ENCODE assay signal across 17 cellular contexts in the genomic region with DNA sequence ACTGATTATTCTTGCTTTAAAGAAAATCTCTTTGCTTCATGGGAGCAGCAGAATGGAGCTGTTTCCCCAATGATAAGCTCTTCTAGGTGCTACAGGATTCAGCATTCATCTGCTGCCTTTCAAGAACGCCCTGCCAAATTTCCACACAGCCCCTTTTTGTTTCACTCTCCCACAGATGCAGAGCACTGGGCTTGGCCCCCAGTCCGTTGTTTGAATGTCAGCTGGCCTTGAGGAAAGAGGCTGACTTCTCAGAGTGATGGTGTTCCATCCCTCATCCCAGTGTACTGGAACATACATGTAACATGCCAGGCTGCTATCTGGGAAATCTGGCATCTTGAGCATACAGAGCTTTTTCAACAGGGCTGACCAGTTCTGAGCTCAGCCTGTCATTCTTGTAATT. TPM values are rescaled to one million over a fixed set of nuclear protein-coding genes. Genes with fewer than 3 reads are reported as not detected.
DNase-seq lines count a peak whose midpoint lies in the region; ATAC-seq and TF ChIP-seq lines count a peak whose summit lies in the region.
"Had no signal": no experiment of that assay in that cellular context is flagged by ENCODE, and none has a peak within 500 bp of the region (broad histone marks: within the 10 kb centered on the region; RNA-seq: fewer than 3 reads in every experiment).

No MANE protein-coding gene starts in this region.

- DNase-seq in AG04449 (ENCODE audit: low read depth, low spot score) (no peak), T-helper 17 cell (no peak), foreskin fibroblast (no peak), nucleus accumbens (lab: John Stamatoyannopoulos, UW) (peak in 54 of 56 donors; percentile 6 to 86 (median 68)), NCI-H2081 treated with DMSO at 0.1 percent for 48 hours (lab: John Stamatoyannopoulos, UW) (no peak), NCI-H2029 treated with DMSO at 0.1 percent for 48 hours (lab: John Stamatoyannopoulos, UW) (no peak)
- no peak for DNase-seq in stimulated activated naive CD4-positive, alpha-beta T cell treated with Interleukin-2 at 50 U/mL for 16 hours (lab: John Stamatoyannopoulos, UW)
- DNase-seq: activated B cell treated with CpG ODN at 0.5 μM for 24 hours; activated CD8-positive, alpha-beta memory T cell treated with anti-CD3 and anti-CD28 coated beads, Interleukin-2, amount 50 U/mL, for 48 hours; DMS79; gastrocnemius medialis; left cardiac atrium; naive B cell; NCI-H2227 treated with DMSO at 0.1 percent for 48 hours; spleen; tibial artery had no signal

- no peak for ATAC-seq in T-helper 17 cell
- ATAC-seq in GM18519 (IDR thresholded peaks at IDR 0.05; ENCODE audit: low FRiP score, unreplicated experiment): no peak
- ATAC-seq: gastrocnemius medialis, left cardiac atrium had no signal

- no peaks in the 10 kb centered on the region for H3K27me3 Mint-ChIP-seq in T-helper 17 cell
- H3K27me3 Mint-ChIP-seq: activated B cell treated with CpG ODN at 0.5 μM for 24 hours, naive B cell had no signal

- H3K4me3 Mint-ChIP-seq in T-helper 17 cell: no peak overlapping the region

- peaks cover 65% of the 10 kb centered on the region for H3K4me1 Mint-ChIP-seq in T-helper 17 cell

- peak overlapping the region; percentile 60 for H3K27ac Mint-ChIP-seq in T-helper 17 cell
- H3K27ac Mint-ChIP-seq: activated B cell treated with CpG ODN at 0.5 μM for 24 hours had no signal

- H3K9me3 ChIP-seq in T-helper 17 cell (ENCODE audit: control insufficient read depth, low read length, poor library complexity, severe bottlenecking): no peaks in the 10 kb centered on the region
- H3K9me3 ChIP-seq: gastrocnemius medialis, spleen, tibial artery had no signal

- H3K36me3 Mint-ChIP-seq in T-helper 17 cell (ENCODE audit: low read depth): peaks cover 2% of the 10 kb centered on the region

- POLR2A ChIA-PET in AG04449 (lab: Yijun Ruan, JAX): interaction anchor here (0.7 to 1.7 kb wide), 5 partner anchors 9 to 175 kb away, joined by 3 to 12 read pairs (median 6); no protein-coding TSS in a partner anchor

- CTCF ChIA-PET in AG04449 (lab: Yijun Ruan, JAX): interaction anchor here (1.1 to 10.0 kb wide), 11 partner anchors 9 to 218 kb away, joined by 3 to 114 read pairs (median 4); no protein-coding TSS in a partner anchor

- H3K4me3 ChIP-seq in AG04449 (ENCODE audit: low read depth, low read length) (peak overlapping the region; percentile 84), foreskin fibroblast (ENCODE audit: low read depth in 1 of 2, low read length in 2 of 2) (peak overlapping the region; percentile 16 to 85)
- H3K4me3 ChIP-seq: gastrocnemius medialis, tibial artery had no signal

- no peak for TF ChIP-seq CTCF in AG04449 (IDR thresholded peaks at IDR 0.05; ENCODE audit: insufficient read depth, low read length, missing control alignments)
- TF ChIP-seq CTCF in foreskin fibroblast (IDR thresholded peaks at IDR 0.05; ENCODE audit: low read depth, low read length): no peak

RNA-seq across cellular contexts. Expression of a gene that starts 2.6 kb away (rescaled TPM):
- total RNA-seq in T-helper 17 cell: 10 to 100 TPM; 34.7 to 40.4 TPM

Comparison
In these comparisons a context has a peak if more than half of its experiments do, and no peak if none do; other contexts are left out.
1. DNase-seq: peak in nucleus accumbens (54 of 56); none in AG04449 (single experiment), T-helper 17 cell (0 of 3), foreskin fibroblast (0 of 2), NCI-H2081 treated with DMSO at 0.1 percent for 48 hours (single experiment), stimulated activated naive CD4-positive, alpha-beta T cell treated with Interleukin-2 at 50 U/mL for 16 hours (single experiment) and NCI-H2029 treated with DMSO at 0.1 percent for 48 hours (single experiment).